In the genomic region with DNA sequence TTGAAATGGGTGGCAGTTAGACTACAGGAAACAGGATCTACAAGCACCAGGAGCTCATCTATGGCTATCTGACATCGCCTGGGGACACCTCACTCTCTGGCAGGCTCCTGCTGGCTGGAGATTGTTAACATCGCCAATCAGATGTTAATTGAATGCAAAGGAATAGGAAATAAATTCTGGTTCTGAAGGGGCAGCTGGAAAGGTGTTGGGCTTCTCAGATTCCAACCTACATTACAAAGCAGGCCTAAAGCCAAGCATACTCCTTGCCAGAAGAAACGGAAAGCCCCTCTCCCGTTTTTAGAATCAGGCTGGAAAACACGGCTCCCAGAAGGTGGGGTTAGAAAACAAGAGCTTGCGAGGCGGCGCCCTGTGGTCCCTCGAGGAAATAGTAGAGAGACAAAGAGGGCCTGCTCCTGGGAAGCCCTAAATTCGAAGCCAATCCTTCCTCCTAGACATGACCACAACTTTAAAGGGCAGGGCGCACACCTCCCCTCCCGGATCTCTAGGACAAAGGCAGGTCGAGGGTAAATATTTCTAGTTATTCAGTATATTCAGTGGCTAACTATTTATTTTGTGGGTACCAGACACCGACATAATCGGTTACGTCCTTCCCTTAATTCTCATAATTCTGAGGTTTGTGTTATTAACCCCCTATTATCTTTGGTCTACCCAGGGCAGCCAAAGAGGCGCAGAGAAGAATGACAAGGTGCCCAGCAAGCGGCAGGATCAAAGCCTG, we compare ENCODE assay signal across 1 cellular context.
TF ChIP-seq lines count a peak whose summit lies in the region.

No MANE protein-coding gene starts in this region.

TF ChIP-seq in HCT116, 20 proteins besides CTCF, POLR2A, EP300 and RAD21 (continued from another document):
- TF ChIP-seq, protein P1, sequence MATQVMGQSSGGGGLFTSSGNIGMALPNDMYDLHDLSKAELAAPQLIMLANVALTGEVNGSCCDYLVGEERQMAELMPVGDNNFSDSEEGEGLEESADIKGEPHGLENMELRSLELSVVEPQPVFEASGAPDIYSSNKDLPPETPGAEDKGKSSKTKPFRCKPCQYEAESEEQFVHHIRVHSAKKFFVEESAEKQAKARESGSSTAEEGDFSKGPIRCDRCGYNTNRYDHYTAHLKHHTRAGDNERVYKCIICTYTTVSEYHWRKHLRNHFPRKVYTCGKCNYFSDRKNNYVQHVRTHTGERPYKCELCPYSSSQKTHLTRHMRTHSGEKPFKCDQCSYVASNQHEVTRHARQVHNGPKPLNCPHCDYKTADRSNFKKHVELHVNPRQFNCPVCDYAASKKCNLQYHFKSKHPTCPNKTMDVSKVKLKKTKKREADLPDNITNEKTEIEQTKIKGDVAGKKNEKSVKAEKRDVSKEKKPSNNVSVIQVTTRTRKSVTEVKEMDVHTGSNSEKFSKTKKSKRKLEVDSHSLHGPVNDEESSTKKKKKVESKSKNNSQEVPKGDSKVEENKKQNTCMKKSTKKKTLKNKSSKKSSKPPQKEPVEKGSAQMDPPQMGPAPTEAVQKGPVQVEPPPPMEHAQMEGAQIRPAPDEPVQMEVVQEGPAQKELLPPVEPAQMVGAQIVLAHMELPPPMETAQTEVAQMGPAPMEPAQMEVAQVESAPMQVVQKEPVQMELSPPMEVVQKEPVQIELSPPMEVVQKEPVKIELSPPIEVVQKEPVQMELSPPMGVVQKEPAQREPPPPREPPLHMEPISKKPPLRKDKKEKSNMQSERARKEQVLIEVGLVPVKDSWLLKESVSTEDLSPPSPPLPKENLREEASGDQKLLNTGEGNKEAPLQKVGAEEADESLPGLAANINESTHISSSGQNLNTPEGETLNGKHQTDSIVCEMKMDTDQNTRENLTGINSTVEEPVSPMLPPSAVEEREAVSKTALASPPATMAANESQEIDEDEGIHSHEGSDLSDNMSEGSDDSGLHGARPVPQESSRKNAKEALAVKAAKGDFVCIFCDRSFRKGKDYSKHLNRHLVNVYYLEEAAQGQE (IDR thresholded peaks at IDR 0.05; ENCODE audit: low read depth): no peak
- no peak for TF ChIP-seq ZFX (IDR thresholded peaks at IDR 0.05)
- no peak for TF ChIP-seq CBX3 (IDR thresholded peaks at IDR 0.05; ENCODE audit: low read depth)
